In genomic region chr10:53403688-53404087, GRCh38 we compare ENCODE assay signal across 13 cellular contexts.
A peak's percentile ranks its signal among the peaks of the same experiment; 100 is the strongest.
DNase-seq lines count a peak whose midpoint lies in the region; ATAC-seq, FAIRE-seq and TF ChIP-seq lines count a peak whose summit lies in the region.
"Had no signal": no experiment of that assay in that cellular context is flagged by ENCODE, and none has a peak within 500 bp of the region (broad histone marks: within the 10 kb centered on the region; RNA-seq: fewer than 3 reads in every experiment).

No MANE protein-coding gene starts in this region.

- H3K79me2 ChIP-seq in HepG2 (ENCODE audit: insufficient read depth, low read length), result no peaks in the 10 kb centered on the region

- in situ Hi-C loops in HepG2 (cut with HindIII; ENCODE audit: extremely low pct_ligation_motif_present, low pct_unique_long_range_greater_than_20kb), result no loop called here
- in situ Hi-C loops in ACHN (cut with HindIII; ENCODE audit: low pct_ligation_motif_present, low pct_unique_long_range_greater_than_20kb, low sequenced_read_pairs), result no loop called here

- CTCF ChIA-PET in HepG2 (lab: Yijun Ruan, JAX; ENCODE audit: low intra/inter-chr PET ratio, low total read pairs), result no interaction called here
- CTCF ChIA-PET in CD8-positive, alpha-beta memory T cell (lab: Charles Lee), result no interaction called here

- ATAC-seq in HepG2, result no peak; the same call in 2 of the 3 replicates
- no peak for ATAC-seq in lung (ENCODE audit: insufficient read depth, low FRiP score)
- no peak for ATAC-seq in HG03460 (IDR thresholded peaks at IDR 0.05; ENCODE audit: unreplicated experiment)
- ATAC-seq: GM12878 had no signal

- no peak for FAIRE-seq in HepG2 (lab: Jason Lieb, UNC)
- FAIRE-seq: GM12878, TTC549 had no signal

- no peak overlapping the region for H3K4me3 ChIP-seq in liver (ENCODE audit: low read depth in 1 of 3, low read length in 3 of 3)
- H3K4me3 ChIP-seq in HepG2 (replicated peaks in 1 of 3; ENCODE audit: insufficient read depth in 1 of 3, low read depth in 2 of 3, low read length in 3 of 3), result no peak overlapping the region
- H3K4me3 ChIP-seq in lung, result no peak overlapping the region
- H3K4me3 ChIP-seq in CD8-positive, alpha-beta memory T cell (ENCODE audit: low read length), result no peak overlapping the region
- H3K4me3 ChIP-seq: GM12878 had no signal

- no peaks in the 10 kb centered on the region for H3K4me1 Mint-ChIP-seq in CD8-positive, alpha-beta memory T cell

- H3K27me3 ChIP-seq in liver (ENCODE audit: control insufficient read depth in 4 of 4, insufficient read depth in 4 of 4, low read length in 3 of 4) (no peaks in the 10 kb centered on the region), HepG2 (ENCODE audit: control insufficient read depth in 1 of 2, insufficient read depth in 2 of 2, low read length in 2 of 2) (no peaks in the 10 kb centered on the region), lung (ENCODE audit: control insufficient read depth, insufficient read depth) (no peaks in the 10 kb centered on the region)
- H3K27me3 ChIP-seq in CD8-positive, alpha-beta memory T cell (ENCODE audit: insufficient read depth, low read length, poor library complexity, severe bottlenecking), result no peaks in the 10 kb centered on the region

- H3K4me2 ChIP-seq in HepG2 (ENCODE audit: low read depth, low read length), result no peak overlapping the region

- TF ChIP-seq POLR2A in HepG2 (IDR thresholded peaks at IDR 0.05; ENCODE audit: insufficient read depth in 1 of 2, low read depth in 2 of 2, low read length in 2 of 2), result no peak

- H3K36me3 Mint-ChIP-seq in CD8-positive, alpha-beta memory T cell, result no peaks in the 10 kb centered on the region

- no peak overlapping the region for H3K4me3 Mint-ChIP-seq in CD8-positive, alpha-beta memory T cell

- no peaks in the 10 kb centered on the region for H3K36me3 ChIP-seq in liver (ENCODE audit: control insufficient read depth in 4 of 4, insufficient read depth in 3 of 4, low read depth in 1 of 4, low read length in 3 of 4)
- no peaks in the 10 kb centered on the region for H3K36me3 ChIP-seq in HepG2 (replicated peaks in 1 of 2; ENCODE audit: control insufficient read depth in 1 of 2, insufficient read depth in 2 of 2, low read length in 2 of 2)
- H3K36me3 ChIP-seq in lung (ENCODE audit: control insufficient read depth in 2 of 2, insufficient read depth in 2 of 2, low read length in 2 of 2), result no peaks in the 10 kb centered on the region
- H3K36me3 ChIP-seq in CD8-positive, alpha-beta memory T cell (ENCODE audit: insufficient read depth, low read length), result no peaks in the 10 kb centered on the region

- no peaks in the 10 kb centered on the region for H4K20me1 ChIP-seq in HepG2 (ENCODE audit: insufficient read depth, low read length)

- 9% methylated on average over 4 of the region's 4 CpGs for whole genome bisulfite sequencing in liver
- 0% methylated on average over 4 of the region's 4 CpGs for WGBS in HepG2 (ENCODE audit: low lambda C conversion rate)
- 21 to 24% methylated on average over 4 of the region's 4 CpGs for WGBS in lung, 2 donors

- POLR2A ChIA-PET in HepG2 (lab: Yijun Ruan, JAX), result no interaction called here
- POLR2A ChIA-PET in CD8-positive, alpha-beta memory T cell (lab: Charles Lee), result no interaction called here

- DNase-seq in HepG2 (ENCODE audit: low spot score) (no peak), dermis microvascular lymphatic vessel endothelial cell (ENCODE audit: low read depth in 2 of 2) (peak; percentile 36 to 68), lung (ENCODE audit: low spot score) (peak; percentile 39), GOT3 (lab: John Stamatoyannopoulos, UW) (no peak), ACHN (no peak)
- DNase-seq in CD8-positive, alpha-beta memory T cell, result no peak
- DNase-seq: activated naive CD4-positive, alpha-beta T cell treated with Interleukin-2 at 50 U/mL for 16 hours; NCI-H524 had no signal

- no peak for TF ChIP-seq EP300 in HepG2 (IDR thresholded peaks at IDR 0.05; ENCODE audit: low read depth in 2 of 2, low read length in 2 of 2)
- no peak for TF ChIP-seq EP300 in HepG2 (CRISPR knock-in tag; IDR thresholded peaks at IDR 0.05; ENCODE audit: borderline replicate concordance)

- H3K27me3 Mint-ChIP-seq in CD8-positive, alpha-beta memory T cell, result no peaks in the 10 kb centered on the region

- intact Hi-C loops in HepG2 (cut with micrococcal nuclease; ENCODE audit: unreplicated experiment), result no loop called here

- H3K9me3 ChIP-seq in liver (ENCODE audit: control insufficient read depth in 4 of 4, low read length in 3 of 4) (no peaks in the 10 kb centered on the region), HepG2 (ENCODE audit: low read length) (no peaks in the 10 kb centered on the region), lung (ENCODE audit: control insufficient read depth in 2 of 2, insufficient read depth in 1 of 2, low read length in 1 of 2) (peaks cover 0 to 5% of the 10 kb centered on the region in 2 donors)
- H3K9me3 ChIP-seq in CD8-positive, alpha-beta memory T cell (ENCODE audit: low read length), result no peaks in the 10 kb centered on the region

- no peak overlapping the region for H2AFZ ChIP-seq in HepG2 (ENCODE audit: low read length)

- H3K27ac Mint-ChIP-seq in CD8-positive, alpha-beta memory T cell, result no peak overlapping the region

- no peak for TF ChIP-seq CTCF in liver (IDR thresholded peaks at IDR 0.05; ENCODE audit: low read depth, low read length, missing input control)
- no peak for TF ChIP-seq CTCF in HepG2 (CRISPR knock-in tag; IDR thresholded peaks at IDR 0.05)
- TF ChIP-seq CTCF in lung (IDR thresholded peaks at IDR 0.05; ENCODE audit: control extremely low read depth, extremely low read depth), result no peak

- peaks cover 5 to 17% (median 12%) of the 10 kb centered on the region in 4 donors for H3K4me1 ChIP-seq in liver (ENCODE audit: control insufficient read depth in 4 of 4, insufficient read depth in 4 of 4, low read length in 3 of 4)
- H3K4me1 ChIP-seq in HepG2 (ENCODE audit: insufficient read depth, low read length), result no peaks in the 10 kb centered on the region
- peaks cover 0 to 9% of the 10 kb centered on the region in 2 donors for H3K4me1 ChIP-seq in lung (ENCODE audit: control insufficient read depth in 2 of 2, insufficient read depth in 2 of 2, low read length in 2 of 2)
- no peaks in the 10 kb centered on the region for H3K4me1 ChIP-seq in CD8-positive, alpha-beta memory T cell (ENCODE audit: insufficient read depth, low read length)

- no TSS peak for BruUV-seq in HepG2 (replicated peaks; lab: Mats Ljungman, UMichigan)

- H3K27ac ChIP-seq in liver (ENCODE audit: low read depth in 1 of 2, low read length in 2 of 2), result peak overlapping the region; percentile 56 to 67
- H3K27ac ChIP-seq in HepG2 (ENCODE audit: extremely low read length, insufficient read depth, low read length), result no peak overlapping the region
- H3K27ac ChIP-seq in lung (ENCODE audit: low read depth in 1 of 2, low read length in 1 of 2), result no peak overlapping the region
- H3K27ac ChIP-seq in CD8-positive, alpha-beta memory T cell (ENCODE audit: low read depth, low read length), result no peak overlapping the region
- H3K27ac ChIP-seq: HL-60 had no signal

- H3K9ac ChIP-seq in liver (ENCODE audit: low read depth in 1 of 2, low read length in 2 of 2), result no peak overlapping the region
- H3K9ac ChIP-seq in HepG2 (ENCODE audit: insufficient read depth, low read depth, low read length), result no peak overlapping the region

- TF ChIP-seq RAD21 in liver (IDR thresholded peaks at IDR 0.05), result peak; percentile 34 to 59
- no peak for TF ChIP-seq RAD21 in HepG2 (CRISPR knock-in tag; IDR thresholded peaks at IDR 0.05)

- peaks cover 4 to 29% (median 14%) of the 10 kb centered on the region in 5 donors for H3K9me3 Mint-ChIP-seq in CD8-positive, alpha-beta memory T cell

TF ChIP-seq in liver, 16 proteins besides CTCF, POLR2A, EP300 and RAD21:
- peak; percentile 54 to 64 for TF ChIP-seq HNF4A (conservative IDR thresholded peaks at IDR 0.05)
- TF ChIP-seq EGR1 (IDR thresholded peaks at IDR 0.05; ENCODE audit: low read depth in 2 of 2), result no peak
- no peak for TF ChIP-seq FOXA1 (IDR thresholded peaks at IDR 0.05)
- TF ChIP-seq JUND (IDR thresholded peaks at IDR 0.05), result peak in 1 of 2 donors; percentile 44
- TF ChIP-seq ATF3 (IDR thresholded peaks at IDR 0.05), result no peak
- peak; percentile 56 for TF ChIP-seq SP1 (IDR thresholded peaks at IDR 0.05)
- TF ChIP-seq RXRA (IDR thresholded peaks at IDR 0.05), result peak; percentile 72 to 79
- TF ChIP-seq FOXA2 (IDR thresholded peaks at IDR 0.05), result peak; percentile 21
- no peak for TF ChIP-seq MAX (IDR thresholded peaks at IDR 0.05)
- TF ChIP-seq YY1 (IDR thresholded peaks at IDR 0.05), result no peak
- peak; percentile 60 for TF ChIP-seq NR2F2 (IDR thresholded peaks at IDR 0.05)

TF ChIP-seq in HepG2, 621 proteins besides CTCF, POLR2A, EP300 and RAD21:
- TF ChIP-seq NR2F2 (IDR thresholded peaks at IDR 0.05; ENCODE audit: borderline replicate concordance, low read depth) (no peak), STAT6 (CRISPR knock-in tag; IDR thresholded peaks at IDR 0.05; ENCODE audit: borderline replicate concordance) (no peak), ZNF589 (CRISPR knock-in tag; conservative IDR thresholded peaks at IDR 0.05) (no peak), ZBTB21 (CRISPR knock-in tag; IDR thresholded peaks at IDR 0.05) (no peak), MTA3 (CRISPR knock-in tag; IDR thresholded peaks at IDR 0.05) (no peak)
TF ChIP-seq in HepG2: peak in this region for 0.

Comparison
In these comparisons a context has a peak if more than half of its experiments do, and no peak if none do; other contexts are left out.
1. H3K27ac ChIP-seq: peak in liver (2 of 2); none in HepG2 (single experiment), lung (0 of 2) and CD8-positive, alpha-beta memory T cell (single experiment).
2. DNase-seq: peak in dermis microvascular lymphatic vessel endothelial cell (2 of 2) and lung (single experiment); none in HepG2 (single experiment), GOT3 (single experiment), ACHN (single experiment) and CD8-positive, alpha-beta memory T cell (0 of 5).